ENCODE assay signal across 8 cellular contexts in the genomic region with DNA sequence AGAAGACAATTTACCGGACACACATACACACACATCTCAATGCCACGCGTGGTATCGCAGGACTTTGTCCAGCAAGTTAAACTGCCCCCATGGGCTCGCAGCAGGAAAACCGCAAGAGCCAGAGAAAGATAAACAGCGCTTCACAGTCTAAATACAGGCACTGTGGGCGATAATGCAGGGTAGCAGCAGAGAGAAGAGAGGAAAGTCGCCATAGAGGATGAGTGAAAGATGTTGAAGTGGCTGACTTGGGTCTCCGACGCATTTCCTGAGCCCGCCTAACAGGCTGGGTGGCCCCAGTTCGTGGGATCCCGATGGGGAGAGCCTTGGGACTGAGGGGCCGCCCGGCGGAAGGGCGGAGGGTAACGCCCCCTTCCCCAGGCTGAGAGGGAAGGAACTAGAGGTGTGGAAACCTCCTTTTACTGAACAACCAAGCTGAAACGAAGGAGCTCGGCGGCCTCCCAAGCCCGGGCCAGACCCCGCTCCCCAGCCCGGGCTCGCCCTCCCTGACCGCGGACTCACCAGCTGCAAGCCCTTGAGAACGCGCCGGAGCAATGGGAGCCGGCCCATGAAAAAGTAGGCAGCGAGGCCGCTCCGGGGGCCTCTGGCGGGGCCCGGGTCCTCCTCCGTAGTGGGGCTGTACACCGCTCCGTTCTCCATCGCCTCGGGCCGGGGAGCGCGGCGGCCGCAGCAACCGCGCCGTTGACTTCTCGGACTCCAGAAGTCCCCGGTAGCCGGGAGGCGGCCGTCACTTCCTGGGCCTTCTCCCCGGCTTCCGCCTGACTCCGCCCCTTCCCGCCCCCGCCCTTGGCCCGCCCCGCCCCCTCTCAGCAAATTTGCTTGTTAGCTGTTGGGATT. TPM values are rescaled to one million over a fixed set of nuclear protein-coding genes. Genes with fewer than 3 reads are reported as not detected.
A peak's percentile ranks its signal among the peaks of the same experiment; 100 is the strongest.
DNase-seq lines count a peak whose midpoint lies in the region; ATAC-seq, FAIRE-seq and TF ChIP-seq lines count a peak whose summit lies in the region.

A gene with protein sequence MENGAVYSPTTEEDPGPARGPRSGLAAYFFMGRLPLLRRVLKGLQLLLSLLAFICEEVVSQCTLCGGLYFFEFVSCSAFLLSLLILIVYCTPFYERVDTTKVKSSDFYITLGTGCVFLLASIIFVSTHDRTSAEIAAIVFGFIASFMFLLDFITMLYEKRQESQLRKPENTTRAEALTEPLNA (minus strand): TSS at position 764 of the 855 bp plus-strand sequence. CDS start 107 bp downstream, at position 657.

- under 1% methylated on average over 22 of the region's 62 CpGs for WGBS in A549 (ENCODE audit: missing lambda C conversion rate)

- FAIRE-seq in A549 (lab: Jason Lieb, UNC): peak; percentile 13

- ATAC-seq in A549 (peak; percentile 90 to 95), GM18511 (IDR thresholded peaks at IDR 0.05; ENCODE audit: unreplicated experiment) (peak; percentile 86), HG03025 (IDR thresholded peaks at IDR 0.05; ENCODE audit: low FRiP score, unreplicated experiment) (peak; percentile 69)

- no peak for TF ChIP-seq RAD21 in A549 (conservative IDR thresholded peaks at IDR 0.05 in 1 of 2, IDR thresholded peaks at IDR 0.05 in 1 of 2)

- CTCF ChIA-PET in A549 (lab: Yijun Ruan, JAX): interaction anchor here (0.9 to 1.6 kb wide), 4 partner anchors 7 to 325 kb away, joined by 3 to 4 read pairs (median 3); no protein-coding TSS in a partner anchor

- no peaks in the 10 kb centered on the region for H3K9me3 ChIP-seq in A549

- TF ChIP-seq POLR2A in A549 (IDR thresholded peaks at IDR 0.05; ENCODE audit: low read length): peak; percentile 84

- TF ChIP-seq CTCF in A549 (IDR thresholded peaks at IDR 0.05) (no peak), kidney epithelial cell (IDR thresholded peaks at IDR 0.05; ENCODE audit: insufficient read depth, low read length, poor library complexity, severe bottlenecking) (no peak)

- H3K27me3 ChIP-seq in kidney epithelial cell (ENCODE audit: control insufficient read depth, insufficient read depth, low read length): no peaks in the 10 kb centered on the region

- H3K4me3 ChIP-seq in A549 (peak within 1 kb of the TSS; percentile 88), kidney epithelial cell (ENCODE audit: low read depth, low read length) (peak within 1 kb of the TSS; percentile 66)

- POLR2A ChIA-PET in A549 (lab: Yijun Ruan, JAX): interaction anchor here (0.6 to 1.7 kb wide), 7 partner anchors 9 to 1427 kb away, joined by 3 to 5 read pairs (median 3); a partner anchor contains a TSS

- H3K4me2 ChIP-seq in A549: peak within 1 kb of the TSS; percentile 97

- H3K4me1 ChIP-seq in A549: peaks cover 15% of the 10 kb centered on the region; the same call in 2 of the 3 replicates

- no peak for TF ChIP-seq EP300 in A549 (IDR thresholded peaks at IDR 0.05)

- H3K36me3 ChIP-seq in kidney epithelial cell (ENCODE audit: control insufficient read depth, insufficient read depth, low read length): no peaks in the 10 kb centered on the region

- DNase-seq in A549 (ENCODE audit: low read depth in 1 of 2, low spot score in 1 of 2) (peak; percentile 77 to 92), NCI-H2227 treated with DMSO at 0.1 percent for 48 hours (lab: John Stamatoyannopoulos, UW) (peak; percentile 57), cerebellar cortex (ENCODE audit: low spot score) (peak; percentile 84), kidney epithelial cell (ENCODE audit: low read depth) (no peak)
- DNase-seq in activated CD4-positive, alpha-beta T cell treated with anti-CD3 and anti-CD28 coated beads for 1 hour: peak; percentile 58
- peak; percentile 50 to 59 for DNase-seq in stimulated activated CD4-positive, alpha-beta T cell treated with anti-CD3 and anti-CD28 coated beads, Interleukin-15, amount 100 ng/mL, for 1 hour (ENCODE audit: low read depth in 1 of 2, low spot score in 1 of 2)

- H3K27ac ChIP-seq in A549: peak within 1 kb of the TSS; percentile 88 to 94

TF ChIP-seq in A549, 52 proteins besides CTCF, POLR2A, EP300 and RAD21:
- TF ChIP-seq CBX2 (IDR thresholded peaks at IDR 0.05; ENCODE audit: borderline replicate concordance, low read depth): no peak
- TF ChIP-seq HOXA7 (CRISPR knock-in tag; IDR thresholded peaks at IDR 0.05): no peak
- peak; percentile 91; the same call in 1 of the 2 replicates for TF ChIP-seq PHF8 (IDR thresholded peaks at IDR 0.05; ENCODE audit: borderline replicate concordance, low read depth)
- TF ChIP-seq CHD2 (IDR thresholded peaks at IDR 0.05; ENCODE audit: low read length, partially characterized antibody): peak; percentile 21
- TF ChIP-seq, protein P1, sequence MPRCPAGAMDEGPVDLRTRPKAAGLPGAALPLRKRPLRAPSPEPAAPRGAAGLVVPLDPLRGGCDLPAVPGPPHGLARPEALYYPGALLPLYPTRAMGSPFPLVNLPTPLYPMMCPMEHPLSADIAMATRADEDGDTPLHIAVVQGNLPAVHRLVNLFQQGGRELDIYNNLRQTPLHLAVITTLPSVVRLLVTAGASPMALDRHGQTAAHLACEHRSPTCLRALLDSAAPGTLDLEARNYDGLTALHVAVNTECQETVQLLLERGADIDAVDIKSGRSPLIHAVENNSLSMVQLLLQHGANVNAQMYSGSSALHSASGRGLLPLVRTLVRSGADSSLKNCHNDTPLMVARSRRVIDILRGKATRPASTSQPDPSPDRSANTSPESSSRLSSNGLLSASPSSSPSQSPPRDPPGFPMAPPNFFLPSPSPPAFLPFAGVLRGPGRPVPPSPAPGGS (IDR thresholded peaks at IDR 0.05): peak; percentile 65; the same call in 1 of the 3 replicates
- TF ChIP-seq JUN (IDR thresholded peaks at IDR 0.05): peak in 1 of 2 experiments; percentile 79; a peak in 2 of 5 replicates

RNA-seq across cellular contexts. Expression of the gene that starts here (rescaled TPM):
- polyA plus RNA-seq in A549 (2011; rRNA removed): 62.2 and 65.6 TPM in 2 replicates
- 13.4 and 16.3 TPM in 2 replicates for polyA plus RNA-seq in A549 (2012; cell fraction: cytosol; rRNA removed)
- polyA plus RNA-seq in A549 (2012; cell fraction: nucleus; rRNA removed): 3.6 and 6.6 TPM in 2 replicates
- 43.9 to 49.9 TPM (median 49.5 TPM) in 3 replicates for polyA plus RNA-seq in A549 (2017; fragmentation: RNase III; extraction: RNeasy Plus Mini Kit Qiagen cat#74134 plus additional on column Dnase treatment)
- 13.6 and 16.2 TPM in 2 replicates for polyA minus RNA-seq in A549 (2011; rRNA and poly(A)+ RNA removed)
- 83.7 and 102 TPM in 2 replicates for total RNA-seq in kidney epithelial cell
